ENCODE assay signal across 21 cellular contexts in the genomic region with DNA sequence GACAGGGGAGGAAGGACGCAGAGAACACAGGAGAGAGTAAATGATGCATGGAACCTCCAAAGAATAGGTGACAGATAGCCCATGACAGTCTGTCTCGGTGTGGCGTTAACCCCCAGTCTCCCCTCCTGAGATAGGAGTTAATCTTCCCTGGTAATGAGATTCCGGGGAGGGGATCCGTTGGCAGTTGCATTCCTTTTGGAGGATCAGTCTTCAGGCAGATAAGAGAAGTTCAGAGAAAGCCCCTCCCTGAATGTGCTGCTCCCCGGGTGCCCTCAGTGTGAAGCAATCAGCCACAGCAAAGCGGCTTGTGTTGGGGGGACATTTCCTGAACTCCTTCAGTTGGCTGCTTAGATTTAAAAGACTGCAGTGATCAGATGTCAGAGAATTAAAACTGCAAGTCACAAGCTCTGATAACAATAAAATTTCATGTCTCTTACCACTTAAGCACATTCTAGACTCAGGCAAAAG.
DNase-seq lines count a peak whose midpoint lies in the region; ATAC-seq and TF ChIP-seq lines count a peak whose summit lies in the region.
"Had no signal": no experiment of that assay in that cellular context is flagged by ENCODE, and none has a peak within 500 bp of the region (broad histone marks: within the 10 kb centered on the region; RNA-seq: fewer than 3 reads in every experiment).

No MANE protein-coding gene starts in this region.

- H3K9me3 ChIP-seq in HEK293 (ENCODE audit: control insufficient read depth, insufficient read depth, low read depth, low read length) (no peaks in the 10 kb centered on the region), parathyroid adenoma (ENCODE audit: control insufficient read depth, low read length) (no peaks in the 10 kb centered on the region)
- H3K9me3 ChIP-seq: ascending aorta, left lung, pancreas, uterus had no signal

- H3K4me2 ChIP-seq in parathyroid adenoma (ENCODE audit: low read length), result no peak overlapping the region

- no peaks in the 10 kb centered on the region for H3K27me3 Mint-ChIP-seq in endothelial cell (ENCODE audit: unreplicated experiment)
- H3K27me3 Mint-ChIP-seq in activated T-cell treated with anti-CD3 and anti-CD28 coated beads, Interleukin-2, amount 50 U/mL, for 4 hours (ENCODE audit: low read depth), result peaks cover 32% of the 10 kb centered on the region

- H3K4me1 Mint-ChIP-seq in endothelial cell (ENCODE audit: unreplicated experiment), result peaks cover 47% of the 10 kb centered on the region
- peaks cover 3% of the 10 kb centered on the region for H3K4me1 Mint-ChIP-seq in activated T-cell treated with anti-CD3 and anti-CD28 coated beads, Interleukin-2, amount 50 U/mL, for 4 hours (ENCODE audit: low read depth)

- POLR2A ChIA-PET in HEK293 (lab: Yijun Ruan, JAX), result no interaction called here

- H3K79me2 ChIP-seq in parathyroid adenoma, result no peaks in the 10 kb centered on the region

- CTCF ChIA-PET in HEK293 (lab: Yijun Ruan, JAX), result interaction anchor here (0.6 to 2.0 kb wide), 8 partner anchors 17 to 1065 kb away, joined by 3 to 8 read pairs (median 4); no protein-coding TSS in a partner anchor

- H3K27ac ChIP-seq in HEK293 (ENCODE audit: extremely low read depth, low read depth, low read length) (no peak overlapping the region), parathyroid adenoma (no peak overlapping the region)
- H3K27ac ChIP-seq: ascending aorta, coronary artery, left lung, pancreas, uterus had no signal

- H3K9ac ChIP-seq in parathyroid adenoma, result no peak overlapping the region

- ATAC-seq in activated T-cell treated with anti-CD3 and anti-CD28 coated beads, Interleukin-2, amount 50 U/mL, for 4 hours, result no peak
- ATAC-seq: GM12878, left lung, pancreas had no signal

- no peaks in the 10 kb centered on the region for H3K27me3 ChIP-seq in parathyroid adenoma (ENCODE audit: control insufficient read depth, insufficient read depth, low read length)
- H3K27me3 ChIP-seq: ascending aorta, pancreas, uterus had no signal

- H3K4me3 Mint-ChIP-seq in endothelial cell (ENCODE audit: unreplicated experiment), result no peak overlapping the region
- H3K4me3 Mint-ChIP-seq in activated T-cell treated with anti-CD3 and anti-CD28 coated beads, Interleukin-2, amount 50 U/mL, for 4 hours, result no peak overlapping the region

- H3K36me3 ChIP-seq in HEK293 (ENCODE audit: control insufficient read depth in 2 of 2, insufficient read depth in 1 of 2, low read length in 2 of 2), result no peaks in the 10 kb centered on the region
- no peaks in the 10 kb centered on the region for H3K36me3 ChIP-seq in parathyroid adenoma (ENCODE audit: control insufficient read depth, insufficient read depth, low read length)
- H3K36me3 ChIP-seq: ascending aorta, left lung, pancreas, uterus had no signal

- DNase-seq in NCI-H82 (lab: John Stamatoyannopoulos, UW) (peak; percentile 96), endothelial cell (ENCODE audit: low spot score) (no peak), superior temporal gyrus (ENCODE audit: extremely low spot score) (no peak)
- DNase-seq in stimulated activated CD4-positive, alpha-beta T cell treated with anti-CD3 and anti-CD28 coated beads, Interleukin-4, amount 100 ng/mL, for 1 hour, result no peak
- no peak for DNase-seq in activated T-cell treated with anti-CD3 and anti-CD28 coated beads, Interleukin-2, amount 50 U/mL, for 4 hours
- DNase-seq: activated naive CD4-positive, alpha-beta T cell; activated T-cell treated with anti-CD3 and anti-CD28 coated beads for 4 hours; AML-193; foreskin fibroblast; GDM1; left lung; NCI-H1694; NCI-H446 treated with DMSO at 0.1 percent for 48 hours; pancreas; stimulated activated CD4-positive, alpha-beta T cell treated with anti-CD3 and anti-CD28 coated beads, Interleukin-2, amount 100 ng/mL, for 48 hours; uterus had no signal

- H3K4me3 ChIP-seq in HEK293 (ENCODE audit: low read depth, low read length) (no peak overlapping the region), parathyroid adenoma (ENCODE audit: low read depth, low read length) (no peak overlapping the region)
- H3K4me3 ChIP-seq: ascending aorta, coronary artery, GM12878, left lung, pancreas, uterus had no signal

- H3K9me3 Mint-ChIP-seq in endothelial cell (ENCODE audit: unreplicated experiment), result no peaks in the 10 kb centered on the region
- H3K9me3 Mint-ChIP-seq in activated T-cell treated with anti-CD3 and anti-CD28 coated beads, Interleukin-2, amount 50 U/mL, for 4 hours, result no peaks in the 10 kb centered on the region

- H2AFZ ChIP-seq in parathyroid adenoma, result peak overlapping the region; percentile 26

- TF ChIP-seq CTCF in HEK293 (tag by site-specific recombination; IDR thresholded peaks at IDR 0.05) (no peak), endothelial cell (IDR thresholded peaks at IDR 0.05; ENCODE audit: unreplicated experiment) (no peak), parathyroid adenoma (IDR thresholded peaks at IDR 0.05) (no peak)

- H3K36me3 Mint-ChIP-seq in endothelial cell (ENCODE audit: low read depth, unreplicated experiment), result peaks cover 5% of the 10 kb centered on the region
- no peaks in the 10 kb centered on the region for H3K36me3 Mint-ChIP-seq in activated T-cell treated with anti-CD3 and anti-CD28 coated beads, Interleukin-2, amount 50 U/mL, for 4 hours (ENCODE audit: insufficient read depth)

- peak overlapping the region; percentile 46 for H3K27ac Mint-ChIP-seq in endothelial cell (ENCODE audit: unreplicated experiment)

- peaks cover 11% of the 10 kb centered on the region for H3K4me1 ChIP-seq in HEK293 (ENCODE audit: control insufficient read depth, insufficient read depth, low read length)
- no peaks in the 10 kb centered on the region for H3K4me1 ChIP-seq in parathyroid adenoma
- H3K4me1 ChIP-seq: ascending aorta, left lung, pancreas, uterus had no signal

TF ChIP-seq in HEK293, 187 proteins besides CTCF, POLR2A, EP300 and RAD21 (continues in another document):
- TF ChIP-seq, protein P1, sequence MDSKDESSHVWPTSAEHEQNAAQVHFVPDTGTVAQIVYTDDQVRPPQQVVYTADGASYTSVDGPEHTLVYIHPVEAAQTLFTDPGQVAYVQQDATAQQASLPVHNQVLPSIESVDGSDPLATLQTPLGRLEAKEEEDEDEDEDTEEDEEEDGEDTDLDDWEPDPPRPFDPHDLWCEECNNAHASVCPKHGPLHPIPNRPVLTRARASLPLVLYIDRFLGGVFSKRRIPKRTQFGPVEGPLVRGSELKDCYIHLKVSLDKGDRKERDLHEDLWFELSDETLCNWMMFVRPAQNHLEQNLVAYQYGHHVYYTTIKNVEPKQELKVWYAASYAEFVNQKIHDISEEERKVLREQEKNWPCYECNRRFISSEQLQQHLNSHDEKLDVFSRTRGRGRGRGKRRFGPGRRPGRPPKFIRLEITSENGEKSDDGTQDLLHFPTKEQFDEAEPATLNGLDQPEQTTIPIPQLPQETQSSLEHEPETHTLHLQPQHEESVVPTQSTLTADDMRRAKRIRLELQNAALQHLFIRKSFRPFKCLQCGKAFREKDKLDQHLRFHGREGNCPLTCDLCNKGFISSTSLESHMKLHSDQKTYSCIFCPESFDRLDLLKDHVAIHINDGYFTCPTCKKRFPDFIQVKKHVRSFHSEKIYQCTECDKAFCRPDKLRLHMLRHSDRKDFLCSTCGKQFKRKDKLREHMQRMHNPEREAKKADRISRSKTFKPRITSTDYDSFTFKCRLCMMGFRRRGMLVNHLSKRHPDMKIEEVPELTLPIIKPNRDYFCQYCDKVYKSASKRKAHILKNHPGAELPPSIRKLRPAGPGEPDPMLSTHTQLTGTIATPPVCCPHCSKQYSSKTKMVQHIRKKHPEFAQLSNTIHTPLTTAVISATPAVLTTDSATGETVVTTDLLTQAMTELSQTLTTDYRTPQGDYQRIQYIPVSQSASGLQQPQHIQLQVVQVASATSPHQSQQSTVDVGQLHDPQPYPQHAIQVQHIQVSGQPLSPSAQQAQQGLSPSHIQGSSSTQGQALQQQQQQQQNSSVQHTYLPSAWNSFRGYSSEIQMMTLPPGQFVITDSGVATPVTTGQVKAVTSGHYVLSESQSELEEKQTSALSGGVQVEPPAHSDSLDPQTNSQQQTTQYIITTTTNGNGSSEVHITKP (tag by site-specific recombination; IDR thresholded peaks at IDR 0.05), result peak; percentile 84
- TF ChIP-seq, protein P2, sequence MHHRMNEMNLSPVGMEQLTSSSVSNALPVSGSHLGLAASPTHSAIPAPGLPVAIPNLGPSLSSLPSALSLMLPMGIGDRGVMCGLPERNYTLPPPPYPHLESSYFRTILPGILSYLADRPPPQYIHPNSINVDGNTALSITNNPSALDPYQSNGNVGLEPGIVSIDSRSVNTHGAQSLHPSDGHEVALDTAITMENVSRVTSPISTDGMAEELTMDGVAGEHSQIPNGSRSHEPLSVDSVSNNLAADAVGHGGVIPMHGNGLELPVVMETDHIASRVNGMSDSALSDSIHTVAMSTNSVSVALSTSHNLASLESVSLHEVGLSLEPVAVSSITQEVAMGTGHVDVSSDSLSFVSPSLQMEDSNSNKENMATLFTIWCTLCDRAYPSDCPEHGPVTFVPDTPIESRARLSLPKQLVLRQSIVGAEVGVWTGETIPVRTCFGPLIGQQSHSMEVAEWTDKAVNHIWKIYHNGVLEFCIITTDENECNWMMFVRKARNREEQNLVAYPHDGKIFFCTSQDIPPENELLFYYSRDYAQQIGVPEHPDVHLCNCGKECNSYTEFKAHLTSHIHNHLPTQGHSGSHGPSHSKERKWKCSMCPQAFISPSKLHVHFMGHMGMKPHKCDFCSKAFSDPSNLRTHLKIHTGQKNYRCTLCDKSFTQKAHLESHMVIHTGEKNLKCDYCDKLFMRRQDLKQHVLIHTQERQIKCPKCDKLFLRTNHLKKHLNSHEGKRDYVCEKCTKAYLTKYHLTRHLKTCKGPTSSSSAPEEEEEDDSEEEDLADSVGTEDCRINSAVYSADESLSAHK (tag by site-specific recombination; IDR thresholded peaks at IDR 0.05), result no peak
- TF ChIP-seq ZNF600 (tag by site-specific recombination; IDR thresholded peaks at IDR 0.05) (no peak), SCRT1 (tag by site-specific recombination; IDR thresholded peaks at IDR 0.05; ENCODE audit: borderline replicate concordance) (no peak), PRDM1 (tag by site-specific recombination; IDR thresholded peaks at IDR 0.05) (no peak), ZBTB1 (tag by site-specific recombination; IDR thresholded peaks at IDR 0.05) (no peak), ZSCAN30 (tag by site-specific recombination; IDR thresholded peaks at IDR 0.05) (no peak), BCL11A (tag by site-specific recombination; IDR thresholded peaks at IDR 0.05; ENCODE audit: low read depth) (no peak), ZNF184 (tag by site-specific recombination; IDR thresholded peaks at IDR 0.05) (no peak), ZIC2 (tag by site-specific recombination; IDR thresholded peaks at IDR 0.05) (peak; percentile 32; the same call in 1 of the 2 replicates)
